8 cellular contexts compared by ENCODE assay signal in the genomic region with DNA sequence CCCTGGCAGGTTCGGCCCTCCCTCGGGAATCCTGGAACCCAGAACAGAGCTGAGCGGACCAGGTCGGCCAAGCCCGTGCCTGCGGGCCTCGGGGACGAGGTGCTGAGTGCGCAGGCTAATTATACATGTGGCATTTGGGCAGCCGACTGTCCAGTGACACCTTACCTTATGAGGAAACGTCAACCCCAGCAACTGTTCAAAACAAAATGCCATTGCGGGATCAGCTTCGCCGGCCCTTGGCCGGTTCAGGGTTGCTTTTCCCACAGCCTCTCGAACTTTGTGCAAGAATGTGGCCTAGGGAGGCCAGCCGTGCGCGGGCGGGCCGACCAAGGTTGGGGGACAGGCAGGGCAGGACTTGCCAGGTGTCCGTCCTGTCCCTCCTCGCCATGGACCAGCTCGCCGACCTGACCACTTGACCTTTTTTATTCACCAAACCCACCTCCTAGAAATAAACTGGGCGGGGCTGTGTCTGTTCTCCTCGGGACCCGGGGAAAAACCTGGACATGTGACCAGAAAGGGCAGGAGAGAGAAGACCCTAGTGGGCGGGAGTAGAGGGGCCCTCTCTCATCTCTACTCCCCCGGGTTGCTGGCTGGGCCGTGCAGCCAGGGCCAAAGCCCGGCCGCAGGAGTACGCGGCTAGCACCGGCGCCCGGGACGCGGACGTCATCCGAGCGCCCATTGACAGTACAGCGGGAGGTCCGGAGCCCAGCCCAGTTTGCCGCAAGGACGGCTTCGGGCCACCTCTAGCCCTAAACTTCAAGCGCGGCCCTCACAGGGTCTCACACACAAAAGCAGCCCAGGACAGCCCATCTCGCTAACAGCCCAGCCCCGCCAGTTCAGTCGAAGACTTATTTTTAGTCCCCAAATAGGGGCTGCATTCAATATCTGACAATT.
DNase-seq lines count a peak whose midpoint lies in the region; ATAC-seq and TF ChIP-seq lines count a peak whose summit lies in the region.

No MANE protein-coding gene starts in this region.

- H3K9ac ChIP-seq in liver (ENCODE audit: low read depth in 1 of 2, low read length in 2 of 2): peak overlapping the region in 1 of 2 donors; percentile 91

- no peak for DNase-seq in AG10803 (ENCODE audit: low read depth)
- DNase-seq in coronary artery (ENCODE audit: low spot score): peak; percentile 86
- no peak for DNase-seq in CD1c-positive myeloid dendritic cell (ENCODE audit: extremely low spot score)

- H3K4me3 Mint-ChIP-seq in IgD-negative memory B cell: peak overlapping the region; percentile 37 to 78 (median 48)

- ATAC-seq in GM18909 (IDR thresholded peaks at IDR 0.05; ENCODE audit: poor library complexity, unreplicated experiment) (no peak), HG03108 (IDR thresholded peaks at IDR 0.05; ENCODE audit: unreplicated experiment) (no peak)

- H3K36me3 ChIP-seq in liver (ENCODE audit: control insufficient read depth in 4 of 4, insufficient read depth in 3 of 4, low read depth in 1 of 4, low read length in 3 of 4): no peaks in the 10 kb centered on the region

- peaks cover 8 to 10% (median 10%) of the 10 kb centered on the region in 3 donors for H3K4me1 Mint-ChIP-seq in IgD-negative memory B cell

- H3K27ac Mint-ChIP-seq in IgD-negative memory B cell: peak overlapping the region; percentile 43 to 81 (median 54)

- TF ChIP-seq CTCF in AG10803 (conservative IDR thresholded peaks at IDR 0.05; ENCODE audit: low read length) (no peak), coronary artery (IDR thresholded peaks at IDR 0.05) (no peak), liver (IDR thresholded peaks at IDR 0.05; ENCODE audit: low read depth, low read length, missing input control) (no peak)

- peak overlapping the region; percentile 50 for H3K4me3 ChIP-seq in AG10803 (ENCODE audit: low read length)
- peak overlapping the region; percentile 86 for H3K4me3 ChIP-seq in coronary artery
- peak overlapping the region in 2 of 3 donors; percentile 61 to 82 for H3K4me3 ChIP-seq in liver (ENCODE audit: low read depth in 1 of 3, low read length in 3 of 3)

- H3K9me3 ChIP-seq in liver (ENCODE audit: control insufficient read depth in 4 of 4, low read length in 3 of 4): no peaks in the 10 kb centered on the region

- H3K27me3 Mint-ChIP-seq in IgD-negative memory B cell: peaks cover 44% of the 10 kb centered on the region

- 27% methylated on average over 53 of the region's 53 CpGs for WGBS in liver

- peaks cover 3 to 13% (median 4%) of the 10 kb centered on the region in 3 donors for H3K9me3 Mint-ChIP-seq in IgD-negative memory B cell

- H3K4me1 ChIP-seq in liver (ENCODE audit: control insufficient read depth in 4 of 4, insufficient read depth in 4 of 4, low read length in 3 of 4): peaks cover 2 to 31% (median 24%) of the 10 kb centered on the region in 4 donors

- H3K27me3 ChIP-seq in liver (ENCODE audit: control insufficient read depth in 4 of 4, insufficient read depth in 4 of 4, low read length in 3 of 4): peaks cover 0 to 3% (median 1%) of the 10 kb centered on the region in 4 donors

- H3K27ac ChIP-seq in coronary artery (peak overlapping the region; percentile 91 to 96), liver (ENCODE audit: low read depth in 1 of 2, low read length in 2 of 2) (peak overlapping the region; percentile 61 to 88), temporal lobe (ENCODE audit: low read depth, low read length) (peak overlapping the region; percentile 61)

- peak in 1 of 2 donors; percentile 4 for TF ChIP-seq RAD21 in liver (IDR thresholded peaks at IDR 0.05)

- peaks cover 5% of the 10 kb centered on the region for H3K36me3 Mint-ChIP-seq in IgD-negative memory B cell

TF ChIP-seq in liver, 16 proteins besides CTCF, POLR2A, EP300 and RAD21:
- TF ChIP-seq, protein P1, sequence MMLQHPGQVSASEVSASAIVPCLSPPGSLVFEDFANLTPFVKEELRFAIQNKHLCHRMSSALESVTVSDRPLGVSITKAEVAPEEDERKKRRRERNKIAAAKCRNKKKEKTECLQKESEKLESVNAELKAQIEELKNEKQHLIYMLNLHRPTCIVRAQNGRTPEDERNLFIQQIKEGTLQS (IDR thresholded peaks at IDR 0.05): no peak
- peak; percentile 83 for TF ChIP-seq YY1 (IDR thresholded peaks at IDR 0.05)
TF ChIP-seq in liver: peak in this region for 1.
